In the genomic region with DNA sequence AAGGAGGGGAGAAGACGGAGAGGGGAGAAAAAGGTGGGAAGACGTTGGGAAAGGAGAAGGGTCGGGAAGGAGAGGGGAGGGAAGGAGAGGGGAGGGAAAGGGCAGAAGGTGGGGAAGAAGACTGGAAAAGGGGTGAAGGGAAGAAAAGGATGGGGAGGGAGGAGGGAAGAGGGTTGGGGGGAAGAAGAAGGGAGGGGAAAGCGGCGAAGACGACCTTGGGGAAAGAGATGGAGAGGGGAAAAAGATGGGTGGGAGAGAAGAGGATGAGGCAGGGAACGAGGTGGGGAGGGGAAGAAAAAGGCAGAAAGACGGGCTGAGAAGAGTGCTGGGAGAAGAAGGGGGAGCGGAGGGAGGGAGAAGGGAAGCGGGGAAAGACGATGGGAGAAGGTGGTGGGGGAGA, we compare ENCODE assay signal across 1 cellular context.
TF ChIP-seq lines count a peak whose summit lies in the region.

No MANE protein-coding gene starts in this region.

TF ChIP-seq in H1, 55 proteins besides CTCF, POLR2A, EP300 and RAD21:
- peak; percentile 53; the same call in 1 of the 2 replicates for TF ChIP-seq EGR1 (IDR thresholded peaks at IDR 0.05; ENCODE audit: borderline replicate concordance, low read depth, low read length)
